1 cellular context compared by ENCODE assay signal in the genomic region with DNA sequence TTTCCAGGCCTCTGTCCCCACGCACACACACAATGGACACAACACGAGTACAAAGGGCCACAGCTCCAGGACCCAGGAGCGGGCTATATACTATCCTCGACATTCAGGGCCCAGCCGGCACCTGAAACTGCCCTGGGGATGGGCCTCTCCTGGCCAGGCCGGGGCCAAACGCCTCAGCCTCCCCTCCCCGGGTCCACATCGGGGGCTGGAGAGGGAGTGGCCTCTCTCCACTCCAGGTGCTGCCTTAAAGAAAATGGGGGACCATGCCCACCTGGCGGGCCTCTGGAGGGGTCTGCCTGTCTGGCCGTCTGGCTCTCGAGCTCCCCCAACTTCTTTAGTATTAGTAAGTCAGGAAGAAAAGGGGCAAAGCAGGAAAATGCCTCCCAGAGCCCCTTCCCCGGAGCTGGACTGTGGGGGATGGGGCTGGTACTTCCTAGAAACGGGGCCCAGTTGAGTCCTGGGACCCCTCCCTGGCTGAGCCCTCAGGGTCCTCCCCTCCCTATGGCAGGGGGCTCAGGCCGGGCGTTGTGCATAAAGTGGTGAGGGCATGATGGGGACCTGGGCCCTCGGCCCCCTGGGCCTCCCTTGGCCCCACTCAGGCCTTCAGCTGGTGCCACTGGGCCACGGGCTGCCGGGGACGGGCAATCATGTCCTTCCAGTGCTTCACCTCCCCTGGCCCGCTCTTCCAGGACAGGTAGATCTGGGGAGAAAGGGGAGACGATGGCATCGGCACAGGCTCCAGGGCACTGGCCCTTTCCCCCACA.
TF ChIP-seq lines count a peak whose summit lies in the region.

No MANE protein-coding gene starts in this region.

TF ChIP-seq in H1, 55 proteins besides CTCF, POLR2A, EP300 and RAD21:
- no peak for TF ChIP-seq RNF2 (IDR thresholded peaks at IDR 0.05; ENCODE audit: borderline replicate concordance, low read depth, low read length, missing control alignments, poor library complexity, severe bottlenecking)
- no peak for TF ChIP-seq RXRA (IDR thresholded peaks at IDR 0.05; ENCODE audit: insufficient read depth, low read depth, low read length)
- no peak for TF ChIP-seq ASH2L (IDR thresholded peaks at IDR 0.05; ENCODE audit: low read length)
- TF ChIP-seq CEBPB (IDR thresholded peaks at IDR 0.05; ENCODE audit: low read depth, low read length): no peak
- TF ChIP-seq NRF1 (IDR thresholded peaks at IDR 0.05; ENCODE audit: low read depth, low read length): no peak
- no peak for TF ChIP-seq CHD2 (IDR thresholded peaks at IDR 0.05; ENCODE audit: low read length)
- TF ChIP-seq BCL11A (IDR thresholded peaks at IDR 0.05; ENCODE audit: low read depth in 2 of 2, low read length in 2 of 2): no peak
